Comparison of ENCODE assay signal across 10 cellular contexts in the genomic region with DNA sequence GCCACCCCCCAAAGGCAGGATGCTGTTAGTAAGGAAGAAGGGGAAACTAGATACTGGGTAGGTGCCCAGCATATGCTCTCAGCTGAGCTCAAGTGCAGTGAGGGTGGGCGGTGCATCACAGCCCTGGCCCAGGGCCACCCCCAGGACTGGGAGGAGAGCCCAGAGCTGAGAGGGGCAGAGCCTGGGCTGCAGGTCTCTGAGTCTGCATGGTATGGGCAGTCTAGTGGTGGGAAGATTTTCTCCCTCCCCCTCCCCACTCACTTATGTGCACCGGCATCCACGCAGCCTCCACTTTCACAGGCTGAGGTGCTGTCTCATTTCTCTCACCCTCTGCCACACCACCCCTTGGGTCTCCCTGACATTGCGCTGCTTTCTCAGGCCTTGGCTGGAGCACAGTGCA. TPM values are rescaled to one million over a fixed set of nuclear protein-coding genes. Genes with fewer than 3 reads are reported as not detected.
DNase-seq lines count a peak whose midpoint lies in the region; ATAC-seq and TF ChIP-seq lines count a peak whose summit lies in the region.
"Had no signal": no experiment of that assay in that cellular context is flagged by ENCODE, and none has a peak within 500 bp of the region (broad histone marks: within the 10 kb centered on the region; RNA-seq: fewer than 3 reads in every experiment).

No MANE protein-coding gene starts in this region.

- no peaks in the 10 kb centered on the region for H3K9me3 Mint-ChIP-seq in activated T-cell treated with anti-CD3 and anti-CD28 coated beads, Interleukin-2, amount 50 U/mL, for 4 hours
- no peaks in the 10 kb centered on the region for H3K9me3 Mint-ChIP-seq in chondrocyte (ENCODE audit: low read depth)
- H3K9me3 Mint-ChIP-seq: nephron had no signal

- H3K4me3 ChIP-seq in right cardiac atrium (ENCODE audit: low read length) (no peak overlapping the region), body of pancreas (no peak overlapping the region), stomach (no peak overlapping the region)

- DNase-seq in DMS 273 (lab: John Stamatoyannopoulos, UW; ENCODE audit: unreplicated experiment) (peak; percentile 80), H4 (ENCODE audit: low spot score) (peak; percentile 32), right cardiac atrium (peak; percentile 42 to 86 (median 75)), body of pancreas (no peak), stomach (no peak), UCSD-AML1 (lab: John Stamatoyannopoulos, UW; ENCODE audit: unreplicated experiment) (no peak), chondrocyte (ENCODE audit: low spot score) (no peak)
- DNase-seq in activated T-cell treated with anti-CD3 and anti-CD28 coated beads, Interleukin-2, amount 50 U/mL, for 4 hours, result no peak
- DNase-seq: GDM1 had no signal

- H3K9me3 ChIP-seq in right cardiac atrium (ENCODE audit: control insufficient read depth, low read length) (no peaks in the 10 kb centered on the region), body of pancreas (no peaks in the 10 kb centered on the region), stomach (no peaks in the 10 kb centered on the region)

- no peak for ATAC-seq in activated T-cell treated with anti-CD3 and anti-CD28 coated beads, Interleukin-2, amount 50 U/mL, for 4 hours
- ATAC-seq in right cardiac atrium (peak; percentile 55 to 59), body of pancreas (no peak)

- H3K4me3 Mint-ChIP-seq in activated T-cell treated with anti-CD3 and anti-CD28 coated beads, Interleukin-2, amount 50 U/mL, for 4 hours, result peak overlapping the region; percentile 24
- H3K4me3 Mint-ChIP-seq in chondrocyte (ENCODE audit: unreplicated experiment), result no peak overlapping the region
- H3K4me3 Mint-ChIP-seq: nephron had no signal

- no peaks in the 10 kb centered on the region for H3K36me3 ChIP-seq in body of pancreas (replicated peaks in 1 of 2; ENCODE audit: insufficient read depth in 1 of 2, low read depth in 2 of 2)
- H3K36me3 ChIP-seq in stomach, result no peaks in the 10 kb centered on the region

- TF ChIP-seq POLR2A in body of pancreas (IDR thresholded peaks at IDR 0.05) (no peak), stomach (IDR thresholded peaks at IDR 0.05) (no peak)

- no peaks in the 10 kb centered on the region for H3K27me3 ChIP-seq in right cardiac atrium (ENCODE audit: control insufficient read depth, insufficient read depth)
- no peaks in the 10 kb centered on the region for H3K27me3 ChIP-seq in body of pancreas
- H3K27me3 ChIP-seq in stomach, result no peaks in the 10 kb centered on the region

- no peaks in the 10 kb centered on the region for H3K36me3 Mint-ChIP-seq in activated T-cell treated with anti-CD3 and anti-CD28 coated beads, Interleukin-2, amount 50 U/mL, for 4 hours (ENCODE audit: insufficient read depth)
- H3K36me3 Mint-ChIP-seq in chondrocyte (ENCODE audit: low read depth), result no peaks in the 10 kb centered on the region

- H3K27ac Mint-ChIP-seq in chondrocyte (ENCODE audit: unreplicated experiment), result no peak overlapping the region
- H3K27ac Mint-ChIP-seq: nephron had no signal

- 48% methylated on average over 4 of the region's 4 CpGs for WGBS in right cardiac atrium
- 72 to 80% methylated on average over 4 of the region's 4 CpGs for WGBS in body of pancreas, 2 donors
- WGBS in stomach, 5 donors, result 55 to 77% (median 66%) methylated on average over 3 to 4 of the region's 4 CpGs

- H3K4me1 ChIP-seq in right cardiac atrium (ENCODE audit: control insufficient read depth, insufficient read depth, low read length) (peaks cover 6% of the 10 kb centered on the region), body of pancreas (no peaks in the 10 kb centered on the region), stomach (peaks cover 0 to 88% (median 15%) of the 10 kb centered on the region in 4 donors)

- TF ChIP-seq CTCF in body of pancreas (IDR thresholded peaks at IDR 0.05) (no peak), stomach (IDR thresholded peaks at IDR 0.05) (no peak), chondrocyte (IDR thresholded peaks at IDR 0.05) (no peak)

- H3K27ac ChIP-seq in right cardiac atrium (ENCODE audit: low read length), result no peak overlapping the region
- H3K27ac ChIP-seq in body of pancreas, result no peak overlapping the region
- H3K27ac ChIP-seq in stomach, result no peak overlapping the region

- H3K27me3 Mint-ChIP-seq in activated T-cell treated with anti-CD3 and anti-CD28 coated beads, Interleukin-2, amount 50 U/mL, for 4 hours (ENCODE audit: low read depth), result no peaks in the 10 kb centered on the region
- no peaks in the 10 kb centered on the region for H3K27me3 Mint-ChIP-seq in chondrocyte (ENCODE audit: low read depth)

- peaks cover 94% of the 10 kb centered on the region for H3K4me1 Mint-ChIP-seq in activated T-cell treated with anti-CD3 and anti-CD28 coated beads, Interleukin-2, amount 50 U/mL, for 4 hours (ENCODE audit: low read depth)
- peaks cover 9% of the 10 kb centered on the region for H3K4me1 Mint-ChIP-seq in chondrocyte (ENCODE audit: low read depth)

- intact Hi-C loops in right cardiac atrium (cut with DNase I) (no loop called here), body of pancreas (cut with DNase I) (no loop called here), stomach (cut with DNase I; ENCODE audit: low total_unique reads) (no loop called here)

- no peak for TF ChIP-seq EP300 in stomach (IDR thresholded peaks at IDR 0.05)

RNA-seq across cellular contexts. Expression of a gene that starts 48.5 kb away (rescaled TPM):
- total RNA-seq in H4 (2014; rRNA removed; shearing (Covaris generic)), result 32.8 and 42.2 TPM in 2 replicates
- total RNA-seq in activated T-cell treated with anti-CD3 and anti-CD28 coated beads, Interleukin-2, amount 50 U/mL, for 4 hours, result 100 to 1,000 TPM; 125 to 133 (median 128) TPM
- total RNA-seq in right cardiac atrium (10 to 100 TPM; 83.6 to 100.0 (median 89.6) TPM), body of pancreas (10 to 100 TPM; 32.3 to 34.5 TPM), stomach (100 to 1,000 TPM in 1 of 5 donors, 10 to 100 TPM in 4; 83.9 to 126 (median 86.9) TPM), chondrocyte (30.9 to 34.7 TPM (median 33.4 TPM) in 3 replicates)
- polyA plus RNA-seq in right cardiac atrium (47.2 TPM), stomach (10 to 100 TPM; 21.8 to 56.4 (median 36.9) TPM)

Comparison
In these comparisons a context has a peak if more than half of its experiments do, and no peak if none do; other contexts are left out.
1. DNase-seq: peak in DMS 273 (single experiment), H4 (single experiment) and right cardiac atrium (3 of 3); none in activated T-cell treated with anti-CD3 and anti-CD28 coated beads, Interleukin-2, amount 50 U/mL, for 4 hours (single experiment), body of pancreas (0 of 4), stomach (single experiment), UCSD-AML1 (single experiment) and chondrocyte (single experiment).
2. ATAC-seq: peak in right cardiac atrium (2 of 2); none in activated T-cell treated with anti-CD3 and anti-CD28 coated beads, Interleukin-2, amount 50 U/mL, for 4 hours (0 of 2) and body of pancreas (single experiment).